9 cellular contexts compared by ENCODE assay signal in the genomic region with DNA sequence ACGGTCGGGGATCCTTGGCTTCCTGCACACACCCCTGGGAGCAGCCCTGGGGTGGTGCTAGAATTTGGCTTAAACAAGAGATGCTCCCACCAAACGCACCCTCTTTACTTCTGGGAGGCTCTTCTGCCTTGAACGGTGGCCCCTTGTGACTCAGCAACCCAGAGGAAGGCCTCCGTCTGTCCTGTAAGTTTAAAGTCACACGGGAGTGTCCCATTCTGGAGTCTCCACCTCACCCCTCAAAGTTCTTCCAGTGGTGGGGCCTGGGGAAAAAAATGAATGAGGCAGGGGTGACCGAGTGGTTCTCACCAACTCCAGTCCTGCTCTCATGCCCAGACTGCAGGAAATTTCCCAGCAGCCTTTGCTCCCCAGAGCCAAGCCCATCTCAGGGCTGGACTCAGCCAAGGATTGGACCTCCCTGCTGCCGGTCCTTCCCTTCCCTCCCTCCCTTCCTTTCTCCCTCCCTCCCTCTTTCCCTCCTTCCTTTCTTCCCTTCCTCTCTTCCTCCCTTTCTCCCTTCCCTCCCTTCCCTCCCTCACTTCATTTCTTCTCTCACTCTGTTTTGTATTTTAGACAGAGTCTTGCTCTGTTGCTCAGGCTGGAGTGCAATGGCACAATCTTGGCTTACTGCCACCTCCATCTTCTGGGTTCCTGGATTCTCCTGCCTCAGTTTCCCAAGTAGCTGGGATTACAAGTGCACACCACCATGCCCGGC. TPM values are rescaled to one million over a fixed set of nuclear protein-coding genes. Genes with fewer than 3 reads are reported as not detected.
A peak's percentile ranks its signal among the peaks of the same experiment; 100 is the strongest.
DNase-seq lines count a peak whose midpoint lies in the region; ATAC-seq and TF ChIP-seq lines count a peak whose summit lies in the region.
"Had no signal": no experiment of that assay in that cellular context is flagged by ENCODE, and none has a peak within 500 bp of the region (broad histone marks: within the 10 kb centered on the region; RNA-seq: fewer than 3 reads in every experiment).

No MANE protein-coding gene starts in this region.

- H3K27me3 ChIP-seq in gastroesophageal sphincter: peaks cover 10% of the 10 kb centered on the region

- H3K4me1 ChIP-seq in gastroesophageal sphincter: no peaks in the 10 kb centered on the region

- TF ChIP-seq EP300 in gastroesophageal sphincter (IDR thresholded peaks at IDR 0.05): no peak

- no peak overlapping the region for H3K4me3 ChIP-seq in gastroesophageal sphincter

- 43 to 53% methylated on average over 3 to 8 of the region's 9 CpGs for WGBS in gastroesophageal sphincter (ENCODE audit: low coverage in 1 of 2), 2 donors

- H3K9me3 ChIP-seq in gastroesophageal sphincter: peaks cover 0 to 9% (median 0%) of the 10 kb centered on the region in 3 donors

- TF ChIP-seq POLR2A in gastroesophageal sphincter (IDR thresholded peaks at IDR 0.05): no peak

- TF ChIP-seq CTCF in gastroesophageal sphincter (IDR thresholded peaks at IDR 0.05): no peak

- ATAC-seq in gastroesophageal sphincter (peak; percentile 51), HG03045 (IDR thresholded peaks at IDR 0.05; ENCODE audit: unreplicated experiment) (no peak), HG02588 (IDR thresholded peaks at IDR 0.05; ENCODE audit: unreplicated experiment) (no peak), GM18519 (IDR thresholded peaks at IDR 0.05; ENCODE audit: low FRiP score, unreplicated experiment) (no peak)

- H3K36me3 ChIP-seq in gastroesophageal sphincter: no peaks in the 10 kb centered on the region

- no peak overlapping the region for H3K27ac ChIP-seq in gastroesophageal sphincter

- peak; percentile 79 for DNase-seq in Daoy (ENCODE audit: low read depth)
- DNase-seq in NCI-H226: peak; percentile 86
- DNase-seq: cortex of kidney; stimulated activated naive CD4-positive, alpha-beta T cell had no signal

RNA-seq across cellular contexts. Expression of gene ITGAD, which starts 11.4 kb away (rescaled TPM):
- total RNA-seq in Daoy (2014; rRNA removed; shearing (Covaris generic)): 0.06 TPM in 1 of 2 replicates, not detected in the other
- total RNA-seq in gastroesophageal sphincter: under 1 TPM in 1 of 4 donors, not detected in 3; 0.27 TPM
- total RNA-seq: progenitor cell of endocrine pancreas had no signal

RNA-seq across cellular contexts. Expression of gene COX6A2, which starts 23.7 kb away (rescaled TPM):
- total RNA-seq in Daoy (2014; rRNA removed; shearing (Covaris generic)): not detected in 2 replicates
- not detected for total RNA-seq in gastroesophageal sphincter
- total RNA-seq: progenitor cell of endocrine pancreas had no signal

RNA-seq across cellular contexts. Expression of gene ZNF843, which starts 38.1 kb away (rescaled TPM):
- total RNA-seq in Daoy (2014; rRNA removed; shearing (Covaris generic)): 0.15 TPM in 1 of 2 replicates, not detected in the other
- 1 to 10 TPM in 3 of 4 donors, under 1 TPM in 1; 0.62 to 1.6 (median 1.3) TPM for total RNA-seq in gastroesophageal sphincter

RNA-seq across cellular contexts. Expression of gene ITGAX, which starts 49.5 kb away (rescaled TPM):
- 0.42 and 1.5 TPM in 2 replicates for total RNA-seq in Daoy (2014; rRNA removed; shearing (Covaris generic))
- total RNA-seq in gastroesophageal sphincter: 1 to 10 TPM; 1.2 to 7.5 (median 2.4) TPM
- total RNA-seq: progenitor cell of endocrine pancreas had no signal

RNA-seq across cellular contexts. Expression of gene ARMC5, which starts 54.8 kb away (rescaled TPM):
- total RNA-seq in Daoy (2014; rRNA removed; shearing (Covaris generic)): 13.7 and 16.1 TPM in 2 replicates
- total RNA-seq in gastroesophageal sphincter: 10 to 100 TPM in 1 of 4 donors, 1 to 10 TPM in 3; 4.7 to 14.2 (median 8.7) TPM
